In genomic region chr9:134165357-134166315, GRCh38 we compare ENCODE assay signal across 9 cellular contexts. TPM values are rescaled to one million over a fixed set of nuclear protein-coding genes. Genes with fewer than 3 reads are reported as not detected.
A peak's percentile ranks its signal among the peaks of the same experiment; 100 is the strongest.
DNase-seq lines count a peak whose midpoint lies in the region; ATAC-seq and TF ChIP-seq lines count a peak whose summit lies in the region.
"Had no signal": no experiment of that assay in that cellular context is flagged by ENCODE, and none has a peak within 500 bp of the region (broad histone marks: within the 10 kb centered on the region; RNA-seq: fewer than 3 reads in every experiment).

No MANE protein-coding gene starts in this region.

- DNase-seq in activated naive CD4-positive, alpha-beta T cell treated with Interleukin-2 at 50 U/mL for 16 hours = peak; percentile 53
- no peak for DNase-seq in activated naive CD4-positive, alpha-beta T cell (lab: John Stamatoyannopoulos, UW)
- DNase-seq in memory B cell (ENCODE audit: low spot score in 2 of 2) (peak; percentile 33 to 57), aorta (peak; percentile 67 to 77), ascending aorta (ENCODE audit: low spot score in 2 of 2) (no peak), AG08396 (ENCODE audit: low spot score) (no peak)

- intact Hi-C loops in aorta (cut with DNase I) (loop anchor here in 1 of 2 donors (10.0 kb wide), 1 partner anchor 489 kb away; no protein-coding TSS in a partner anchor), ascending aorta (cut with DNase I) (no loop called here)

- H3K4me3 Mint-ChIP-seq in activated naive CD4-positive, alpha-beta T cell treated with anti-CD3 and anti-CD28 coated beads, Interleukin-2, amount 50 U/mL, for 24 hours = peak overlapping the region; percentile 57
- H3K4me3 Mint-ChIP-seq in memory B cell = no peak overlapping the region
- H3K4me3 Mint-ChIP-seq: stimulated activated naive CD8-positive, alpha-beta T cell treated with anti-CD3 and anti-CD28 coated beads, Interleukin-15, Interleukin-2, amounts not matched to agents 100 ng/mL and 50 ng/mL, for 24 hours had no signal

- peaks cover 2% of the 10 kb centered on the region for H3K36me3 Mint-ChIP-seq in activated naive CD4-positive, alpha-beta T cell treated with anti-CD3 and anti-CD28 coated beads, Interleukin-2, amount 50 U/mL, for 24 hours
- no peaks in the 10 kb centered on the region for H3K36me3 Mint-ChIP-seq in memory B cell

- H3K27ac ChIP-seq in aorta (ENCODE audit: low read depth in 1 of 2, low read length in 2 of 2) (no peak overlapping the region), ascending aorta (no peak overlapping the region)

- H3K4me1 Mint-ChIP-seq in activated naive CD4-positive, alpha-beta T cell treated with anti-CD3 and anti-CD28 coated beads, Interleukin-2, amount 50 U/mL, for 24 hours = peaks cover 23% of the 10 kb centered on the region
- peaks cover 9% of the 10 kb centered on the region for H3K4me1 Mint-ChIP-seq in memory B cell

- H3K4me3 ChIP-seq in aorta (ENCODE audit: low read length in 2 of 2) (no peak overlapping the region), ascending aorta (no peak overlapping the region)

- 36 to 38% methylated on average over 29 of the region's 29 CpGs for WGBS in aorta, 2 donors

- H3K27me3 ChIP-seq in aorta (ENCODE audit: control insufficient read depth in 1 of 2, insufficient read depth in 2 of 2, low read length in 1 of 2) (no peaks in the 10 kb centered on the region), ascending aorta (no peaks in the 10 kb centered on the region)

- H3K36me3 ChIP-seq in aorta (ENCODE audit: control insufficient read depth in 1 of 2, insufficient read depth in 2 of 2, low read length in 1 of 2) (no peaks in the 10 kb centered on the region), ascending aorta (no peaks in the 10 kb centered on the region)

- TF ChIP-seq CTCF in ascending aorta (IDR thresholded peaks at IDR 0.05) = no peak

- no peaks in the 10 kb centered on the region for H3K27me3 Mint-ChIP-seq in activated naive CD4-positive, alpha-beta T cell treated with anti-CD3 and anti-CD28 coated beads, Interleukin-2, amount 50 U/mL, for 24 hours
- no peaks in the 10 kb centered on the region for H3K27me3 Mint-ChIP-seq in memory B cell
- H3K27me3 Mint-ChIP-seq: stimulated activated naive CD8-positive, alpha-beta T cell treated with anti-CD3 and anti-CD28 coated beads, Interleukin-15, Interleukin-2, amounts not matched to agents 100 ng/mL and 50 ng/mL, for 24 hours had no signal

- no peaks in the 10 kb centered on the region for H3K9me3 ChIP-seq in aorta (ENCODE audit: control insufficient read depth, low read length)
- peaks cover 0 to 3% of the 10 kb centered on the region in 2 donors for H3K9me3 ChIP-seq in ascending aorta

- H3K4me1 ChIP-seq in aorta (ENCODE audit: control insufficient read depth in 1 of 2, insufficient read depth in 2 of 2, low read length in 2 of 2) = no peaks in the 10 kb centered on the region
- H3K4me1 ChIP-seq in ascending aorta = peaks cover 8 to 16% of the 10 kb centered on the region in 2 donors

- no peak overlapping the region for H3K27ac Mint-ChIP-seq in activated naive CD4-positive, alpha-beta T cell treated with anti-CD3 and anti-CD28 coated beads, Interleukin-2, amount 50 U/mL, for 24 hours
- H3K27ac Mint-ChIP-seq in memory B cell = no peak overlapping the region
- H3K27ac Mint-ChIP-seq: stimulated activated naive CD8-positive, alpha-beta T cell treated with anti-CD3 and anti-CD28 coated beads, Interleukin-15, Interleukin-2, amounts not matched to agents 100 ng/mL and 50 ng/mL, for 24 hours had no signal

- ATAC-seq in memory B cell (ENCODE audit: low read depth) (no peak), aorta (ENCODE audit: low FRiP score) (no peak), GM21390 (IDR thresholded peaks at IDR 0.05; ENCODE audit: unreplicated experiment) (no peak)

- no peaks in the 10 kb centered on the region for H3K9me3 Mint-ChIP-seq in activated naive CD4-positive, alpha-beta T cell treated with anti-CD3 and anti-CD28 coated beads, Interleukin-2, amount 50 U/mL, for 24 hours
- H3K9me3 Mint-ChIP-seq in memory B cell = no peaks in the 10 kb centered on the region
- H3K9me3 Mint-ChIP-seq: stimulated activated naive CD8-positive, alpha-beta T cell treated with anti-CD3 and anti-CD28 coated beads, Interleukin-15, Interleukin-2, amounts not matched to agents 100 ng/mL and 50 ng/mL, for 24 hours had no signal

RNA-seq across cellular contexts. Expression of gene RNU6ATAC, which starts 1.3 kb away (rescaled TPM):
- 100 to 1,000 TPM; 119 to 181 TPM for total RNA-seq in aorta
- polyA plus RNA-seq in aorta = not detected
- total RNA-seq in ascending aorta = not detected

RNA-seq across cellular contexts. Expression of gene WDR5, which starts 29.8 kb away (rescaled TPM):
- 10 to 100 TPM; 15.4 to 25.1 TPM for total RNA-seq in aorta
- polyA plus RNA-seq in aorta = 10 to 100 TPM; 11.5 to 14.9 TPM
- total RNA-seq in ascending aorta = 13.9 TPM

Comparison
In these comparisons a context has a peak if more than half of its experiments do, and no peak if none do; other contexts are left out.
1. DNase-seq: peak in activated naive CD4-positive, alpha-beta T cell treated with Interleukin-2 at 50 U/mL for 16 hours (single experiment), memory B cell (2 of 2) and aorta (2 of 2); none in activated naive CD4-positive, alpha-beta T cell (0 of 4), ascending aorta (0 of 2) and AG08396 (single experiment).
2. RNA of gene RNU6ATAC, which starts 1.3 kb away (total RNA-seq): 119 to 181 TPM in aorta; not detected in ascending aorta (single experiment); every median in the first group is over 100 times any median in the second.